In genomic region chr4:54941994-54942552, GRCh38 we compare ENCODE assay signal across 9 cellular contexts.
DNase-seq lines count a peak whose midpoint lies in the region; ATAC-seq and TF ChIP-seq lines count a peak whose summit lies in the region.
"Had no signal": no experiment of that assay in that cellular context is flagged by ENCODE, and none has a peak within 500 bp of the region (broad histone marks: within the 10 kb centered on the region; RNA-seq: fewer than 3 reads in every experiment).

No MANE protein-coding gene starts in this region.

- no peak overlapping the region for H4K8ac ChIP-seq in trophoblast cell (ENCODE audit: low read depth, low read length)

- peak; percentile 84 for ATAC-seq in GM18909 (IDR thresholded peaks at IDR 0.05; ENCODE audit: poor library complexity, unreplicated experiment)
- peak; percentile 83 for ATAC-seq in HG02943 (IDR thresholded peaks at IDR 0.05; ENCODE audit: low read depth, unreplicated experiment)
- peak; percentile 77 to 82 (median 79) for ATAC-seq in T-cell (replicated peaks in 1 of 4)
- ATAC-seq in heart right ventricle = peak in 7 of 8 donors; percentile 67 to 93 (median 89)

- H2AK5ac ChIP-seq in trophoblast cell (ENCODE audit: low read length) = no peak overlapping the region

- no peak overlapping the region for H3K9ac ChIP-seq in trophoblast cell (ENCODE audit: low read length)

- no peak overlapping the region for H3K4ac ChIP-seq in trophoblast cell (ENCODE audit: low read depth, low read length)

- H3K27me3 ChIP-seq in heart right ventricle (no peaks in the 10 kb centered on the region), trophoblast cell (ENCODE audit: insufficient read depth, low read length) (no peaks in the 10 kb centered on the region), breast epithelium (no peaks in the 10 kb centered on the region)
- H3K27me3 ChIP-seq: ovary had no signal

- H3K4me3 ChIP-seq in heart right ventricle = peak overlapping the region in 1 of 10 donors; percentile 13
- H3K4me3 ChIP-seq in trophoblast cell (ENCODE audit: low read depth, low read length) = no peak overlapping the region
- no peak overlapping the region for H3K4me3 ChIP-seq in breast epithelium
- H3K4me3 ChIP-seq: ovary had no signal

- H3K79me2 ChIP-seq in trophoblast cell (ENCODE audit: control insufficient read depth, insufficient read depth, low read length, poor library complexity) = no peaks in the 10 kb centered on the region

- no peak overlapping the region for H2BK5ac ChIP-seq in trophoblast cell (ENCODE audit: low read depth, low read length, poor library complexity)

- H4K12ac ChIP-seq in trophoblast cell (ENCODE audit: low read depth, low read length) = no peak overlapping the region

- H2AFZ ChIP-seq in trophoblast cell (ENCODE audit: insufficient read depth, low read length, poor library complexity) = no peak overlapping the region

- H3K14ac ChIP-seq in trophoblast cell (ENCODE audit: low read length) = no peak overlapping the region

- intact Hi-C loops in heart right ventricle (cut with DNase I) = loop anchor here in 2 of 10 donors (10.0 kb wide), 2 partner anchors 257 to 287 kb away; partner anchors contain the start of gene KIT (in 1 of the 2)
- intact Hi-C loops in breast epithelium (cut with DNase I; ENCODE audit: low total_unique reads) = loop anchor here (5.0 kb wide), 1 partner anchor 1220 kb away; no protein-coding TSS in a partner anchor

- H3K4me1 Mint-ChIP-seq in T-cell = peaks cover 55 to 67% (median 59%) of the 10 kb centered on the region in 3 donors

- H3K27ac ChIP-seq in heart right ventricle (peak overlapping the region in 8 of 10 donors; percentile 15 to 65 (median 31)), trophoblast cell (ENCODE audit: low read depth, low read length) (no peak overlapping the region), breast epithelium (no peak overlapping the region)

- peak overlapping the region; percentile 92 to 96 for H3K27ac Mint-ChIP-seq in T-cell

- H2BK12ac ChIP-seq in trophoblast cell (ENCODE audit: low read length) = no peak overlapping the region

- H3K4me2 ChIP-seq in trophoblast cell (ENCODE audit: low read length) = no peak overlapping the region

- no peak overlapping the region for H3K18ac ChIP-seq in trophoblast cell (ENCODE audit: low read length)

- H3K4me1 ChIP-seq in heart right ventricle (peaks cover 0 to 33% (median 10%) of the 10 kb centered on the region in 9 donors), trophoblast cell (ENCODE audit: control insufficient read depth in 1 of 2, insufficient read depth in 2 of 2, low read length in 2 of 2) (no peaks in the 10 kb centered on the region), breast epithelium (no peaks in the 10 kb centered on the region)

- POLR2A ChIA-PET in T-cell (lab: Charles Lee) = interaction anchor here (0.6 to 1.6 kb wide), 4 partner anchors 14 to 1057 kb away, joined by 3 to 5 read pairs (median 4); partner anchors contain the start of gene TMEM165 (in 1 of the 2)

- peak overlapping the region; percentile 59 to 73 (median 66) for H3K4me3 Mint-ChIP-seq in T-cell

- no peak for TF ChIP-seq POLR2A in breast epithelium (IDR thresholded peaks at IDR 0.05)

- H3K23ac ChIP-seq in trophoblast cell (ENCODE audit: low read length) = no peak overlapping the region

- H3K36me3 Mint-ChIP-seq in T-cell = no peaks in the 10 kb centered on the region

- CTCF ChIA-PET in T-cell (lab: Charles Lee) = interaction anchor here (0.7 to 3.3 kb wide), 4 partner anchors 17 to 259 kb away, joined by 3 to 17 read pairs (median 4); no protein-coding TSS in a partner anchor

- no peaks in the 10 kb centered on the region for H3K27me3 Mint-ChIP-seq in T-cell

- H3K36me3 ChIP-seq in heart right ventricle (no peaks in the 10 kb centered on the region), trophoblast cell (ENCODE audit: control insufficient read depth in 1 of 2, insufficient read depth in 2 of 2, low read length in 2 of 2) (no peaks in the 10 kb centered on the region), breast epithelium (no peaks in the 10 kb centered on the region)
- H3K36me3 ChIP-seq: ovary had no signal

- H2BK120ac ChIP-seq in trophoblast cell (ENCODE audit: insufficient read depth, low read length, poor library complexity) = no peak overlapping the region

- no peak overlapping the region for H4K91ac ChIP-seq in trophoblast cell (ENCODE audit: low read depth, low read length)

- H3K9me3 ChIP-seq in heart right ventricle = no peaks in the 10 kb centered on the region
- H3K9me3 ChIP-seq in trophoblast cell (ENCODE audit: insufficient read depth, low read depth, low read length) = no peaks in the 10 kb centered on the region
- no peaks in the 10 kb centered on the region for H3K9me3 ChIP-seq in breast epithelium
- H3K9me3 ChIP-seq: ovary had no signal

- DNase-seq in T-cell = peak in 29 of 34 experiments; percentile 1 to 71 (median 46)
- DNase-seq in heart right ventricle = peak; percentile 19 to 36
- DNase-seq in trophoblast cell = no peak
- DNase-seq in breast epithelium (ENCODE audit: low spot score in 2 of 2) = no peak
- no peak for DNase-seq in cerebellum (ENCODE audit: low spot score)
- no peak for DNase-seq in NCI-H1694 treated with DMSO at 0.1 percent for 48 hours (lab: John Stamatoyannopoulos, UW)

- no peaks in the 10 kb centered on the region for H3K79me1 ChIP-seq in trophoblast cell (ENCODE audit: low read length)

- 48 to 67% methylated on average over 10 of the region's 10 CpGs for WGBS in heart right ventricle, 2 donors
- WGBS in trophoblast cell (ENCODE audit: extremely low coverage, insufficient coverage, insufficient read length) = no CpG with 5 or more reads among the region's 10 CpGs

- TF ChIP-seq CTCF in heart right ventricle (IDR thresholded peaks at IDR 0.05) (no peak), breast epithelium (IDR thresholded peaks at IDR 0.05) (no peak)

- no peaks in the 10 kb centered on the region for H3K9me3 Mint-ChIP-seq in T-cell

Comparison
In these comparisons a context has a peak if more than half of its experiments do, and no peak if none do; other contexts are left out.
1. DNase-seq: peak in T-cell (29 of 34) and heart right ventricle (2 of 2); none in trophoblast cell (0 of 2), breast epithelium (0 of 2), cerebellum (single experiment) and NCI-H1694 treated with DMSO at 0.1 percent for 48 hours (single experiment).
2. H3K27ac ChIP-seq: peak in heart right ventricle (8 of 10); none in trophoblast cell (single experiment) and breast epithelium (0 of 2).
3. Peak in every context shown above with its lines, with median percentiles within 50 percentile points of each other: ATAC-seq.